In genomic region chr19:1747285-1748114, GRCh38 we compare ENCODE assay signal across 1 cellular context.
A peak's percentile ranks its signal among the peaks of the same experiment; 100 is the strongest.
TF ChIP-seq lines count a peak whose summit lies in the region.

No MANE protein-coding gene starts in this region.

TF ChIP-seq in K562, 482 proteins besides CTCF, POLR2A, EP300 and RAD21 (continued from another document and continues in another):
- TF ChIP-seq ZNF318 (IDR thresholded peaks at IDR 0.05; ENCODE audit: borderline replicate concordance in 1 of 2, low read depth in 1 of 2) (peak in 1 of 2 experiments; percentile 20; a peak in 1 of 4 replicates), ZBTB34 (CRISPR knock-in tag; IDR thresholded peaks at IDR 0.05) (no peak), NFRKB (IDR thresholded peaks at IDR 0.05; ENCODE audit: low read depth) (0 out of 2 replicates have a peak, but pooled peaks have one; percentile 93), AFF1 (IDR thresholded peaks at IDR 0.05; ENCODE audit: low read depth in 1 of 2, partially characterized antibody in 2 of 2) (peak in 1 of 2 experiments; percentile 61), CREM (IDR thresholded peaks at IDR 0.05; ENCODE audit: low read depth) (peak; percentile 71), CC2D1A (IDR thresholded peaks at IDR 0.05) (peak; percentile 80; the same call in 1 of the 2 replicates), MYC (IDR thresholded peaks at IDR 0.05; ENCODE audit: low read depth, low read length) (peak; percentile 8; the same call in 1 of the 2 replicates), MYC (CRISPR knock-in tag; IDR thresholded peaks at IDR 0.05; ENCODE audit: borderline replicate concordance, low read depth) (no peak), CCNT2 (IDR thresholded peaks at IDR 0.05; ENCODE audit: borderline replicate concordance, extremely low read depth, insufficient read length, low read depth, low read length) (peak; percentile 21), HDAC2 (IDR thresholded peaks at IDR 0.05) (peak; percentile 76), ZNF592 (IDR thresholded peaks at IDR 0.05) (0 out of 2 replicates have a peak, but pooled peaks have one; percentile 14), CBX5 (IDR thresholded peaks at IDR 0.05; ENCODE audit: borderline replicate concordance, low read depth) (peak; percentile 51; the same call in 1 of the 2 replicates), FOSL1 (tag; conservative IDR thresholded peaks at IDR 0.05) (peak; percentile 100), ZNF239 (CRISPR knock-in tag; IDR thresholded peaks at IDR 0.05) (0 out of 2 replicates have a peak, but pooled peaks have one; percentile 11), TCF3 (CRISPR knock-in tag; IDR thresholded peaks at IDR 0.05) (peak; percentile 4; the same call in 1 of the 2 replicates)
- TF ChIP-seq, protein P1, sequence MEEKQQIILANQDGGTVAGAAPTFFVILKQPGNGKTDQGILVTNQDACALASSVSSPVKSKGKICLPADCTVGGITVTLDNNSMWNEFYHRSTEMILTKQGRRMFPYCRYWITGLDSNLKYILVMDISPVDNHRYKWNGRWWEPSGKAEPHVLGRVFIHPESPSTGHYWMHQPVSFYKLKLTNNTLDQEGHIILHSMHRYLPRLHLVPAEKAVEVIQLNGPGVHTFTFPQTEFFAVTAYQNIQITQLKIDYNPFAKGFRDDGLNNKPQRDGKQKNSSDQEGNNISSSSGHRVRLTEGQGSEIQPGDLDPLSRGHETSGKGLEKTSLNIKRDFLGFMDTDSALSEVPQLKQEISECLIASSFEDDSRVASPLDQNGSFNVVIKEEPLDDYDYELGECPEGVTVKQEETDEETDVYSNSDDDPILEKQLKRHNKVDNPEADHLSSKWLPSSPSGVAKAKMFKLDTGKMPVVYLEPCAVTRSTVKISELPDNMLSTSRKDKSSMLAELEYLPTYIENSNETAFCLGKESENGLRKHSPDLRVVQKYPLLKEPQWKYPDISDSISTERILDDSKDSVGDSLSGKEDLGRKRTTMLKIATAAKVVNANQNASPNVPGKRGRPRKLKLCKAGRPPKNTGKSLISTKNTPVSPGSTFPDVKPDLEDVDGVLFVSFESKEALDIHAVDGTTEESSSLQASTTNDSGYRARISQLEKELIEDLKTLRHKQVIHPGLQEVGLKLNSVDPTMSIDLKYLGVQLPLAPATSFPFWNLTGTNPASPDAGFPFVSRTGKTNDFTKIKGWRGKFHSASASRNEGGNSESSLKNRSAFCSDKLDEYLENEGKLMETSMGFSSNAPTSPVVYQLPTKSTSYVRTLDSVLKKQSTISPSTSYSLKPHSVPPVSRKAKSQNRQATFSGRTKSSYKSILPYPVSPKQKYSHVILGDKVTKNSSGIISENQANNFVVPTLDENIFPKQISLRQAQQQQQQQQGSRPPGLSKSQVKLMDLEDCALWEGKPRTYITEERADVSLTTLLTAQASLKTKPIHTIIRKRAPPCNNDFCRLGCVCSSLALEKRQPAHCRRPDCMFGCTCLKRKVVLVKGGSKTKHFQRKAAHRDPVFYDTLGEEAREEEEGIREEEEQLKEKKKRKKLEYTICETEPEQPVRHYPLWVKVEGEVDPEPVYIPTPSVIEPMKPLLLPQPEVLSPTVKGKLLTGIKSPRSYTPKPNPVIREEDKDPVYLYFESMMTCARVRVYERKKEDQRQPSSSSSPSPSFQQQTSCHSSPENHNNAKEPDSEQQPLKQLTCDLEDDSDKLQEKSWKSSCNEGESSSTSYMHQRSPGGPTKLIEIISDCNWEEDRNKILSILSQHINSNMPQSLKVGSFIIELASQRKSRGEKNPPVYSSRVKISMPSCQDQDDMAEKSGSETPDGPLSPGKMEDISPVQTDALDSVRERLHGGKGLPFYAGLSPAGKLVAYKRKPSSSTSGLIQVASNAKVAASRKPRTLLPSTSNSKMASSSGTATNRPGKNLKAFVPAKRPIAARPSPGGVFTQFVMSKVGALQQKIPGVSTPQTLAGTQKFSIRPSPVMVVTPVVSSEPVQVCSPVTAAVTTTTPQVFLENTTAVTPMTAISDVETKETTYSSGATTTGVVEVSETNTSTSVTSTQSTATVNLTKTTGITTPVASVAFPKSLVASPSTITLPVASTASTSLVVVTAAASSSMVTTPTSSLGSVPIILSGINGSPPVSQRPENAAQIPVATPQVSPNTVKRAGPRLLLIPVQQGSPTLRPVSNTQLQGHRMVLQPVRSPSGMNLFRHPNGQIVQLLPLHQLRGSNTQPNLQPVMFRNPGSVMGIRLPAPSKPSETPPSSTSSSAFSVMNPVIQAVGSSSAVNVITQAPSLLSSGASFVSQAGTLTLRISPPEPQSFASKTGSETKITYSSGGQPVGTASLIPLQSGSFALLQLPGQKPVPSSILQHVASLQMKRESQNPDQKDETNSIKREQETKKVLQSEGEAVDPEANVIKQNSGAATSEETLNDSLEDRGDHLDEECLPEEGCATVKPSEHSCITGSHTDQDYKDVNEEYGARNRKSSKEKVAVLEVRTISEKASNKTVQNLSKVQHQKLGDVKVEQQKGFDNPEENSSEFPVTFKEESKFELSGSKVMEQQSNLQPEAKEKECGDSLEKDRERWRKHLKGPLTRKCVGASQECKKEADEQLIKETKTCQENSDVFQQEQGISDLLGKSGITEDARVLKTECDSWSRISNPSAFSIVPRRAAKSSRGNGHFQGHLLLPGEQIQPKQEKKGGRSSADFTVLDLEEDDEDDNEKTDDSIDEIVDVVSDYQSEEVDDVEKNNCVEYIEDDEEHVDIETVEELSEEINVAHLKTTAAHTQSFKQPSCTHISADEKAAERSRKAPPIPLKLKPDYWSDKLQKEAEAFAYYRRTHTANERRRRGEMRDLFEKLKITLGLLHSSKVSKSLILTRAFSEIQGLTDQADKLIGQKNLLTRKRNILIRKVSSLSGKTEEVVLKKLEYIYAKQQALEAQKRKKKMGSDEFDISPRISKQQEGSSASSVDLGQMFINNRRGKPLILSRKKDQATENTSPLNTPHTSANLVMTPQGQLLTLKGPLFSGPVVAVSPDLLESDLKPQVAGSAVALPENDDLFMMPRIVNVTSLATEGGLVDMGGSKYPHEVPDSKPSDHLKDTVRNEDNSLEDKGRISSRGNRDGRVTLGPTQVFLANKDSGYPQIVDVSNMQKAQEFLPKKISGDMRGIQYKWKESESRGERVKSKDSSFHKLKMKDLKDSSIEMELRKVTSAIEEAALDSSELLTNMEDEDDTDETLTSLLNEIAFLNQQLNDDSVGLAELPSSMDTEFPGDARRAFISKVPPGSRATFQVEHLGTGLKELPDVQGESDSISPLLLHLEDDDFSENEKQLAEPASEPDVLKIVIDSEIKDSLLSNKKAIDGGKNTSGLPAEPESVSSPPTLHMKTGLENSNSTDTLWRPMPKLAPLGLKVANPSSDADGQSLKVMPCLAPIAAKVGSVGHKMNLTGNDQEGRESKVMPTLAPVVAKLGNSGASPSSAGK (IDR thresholded peaks at IDR 0.05): no peak
